Comparison of ENCODE assay signal across 12 cellular contexts in the genomic region with DNA sequence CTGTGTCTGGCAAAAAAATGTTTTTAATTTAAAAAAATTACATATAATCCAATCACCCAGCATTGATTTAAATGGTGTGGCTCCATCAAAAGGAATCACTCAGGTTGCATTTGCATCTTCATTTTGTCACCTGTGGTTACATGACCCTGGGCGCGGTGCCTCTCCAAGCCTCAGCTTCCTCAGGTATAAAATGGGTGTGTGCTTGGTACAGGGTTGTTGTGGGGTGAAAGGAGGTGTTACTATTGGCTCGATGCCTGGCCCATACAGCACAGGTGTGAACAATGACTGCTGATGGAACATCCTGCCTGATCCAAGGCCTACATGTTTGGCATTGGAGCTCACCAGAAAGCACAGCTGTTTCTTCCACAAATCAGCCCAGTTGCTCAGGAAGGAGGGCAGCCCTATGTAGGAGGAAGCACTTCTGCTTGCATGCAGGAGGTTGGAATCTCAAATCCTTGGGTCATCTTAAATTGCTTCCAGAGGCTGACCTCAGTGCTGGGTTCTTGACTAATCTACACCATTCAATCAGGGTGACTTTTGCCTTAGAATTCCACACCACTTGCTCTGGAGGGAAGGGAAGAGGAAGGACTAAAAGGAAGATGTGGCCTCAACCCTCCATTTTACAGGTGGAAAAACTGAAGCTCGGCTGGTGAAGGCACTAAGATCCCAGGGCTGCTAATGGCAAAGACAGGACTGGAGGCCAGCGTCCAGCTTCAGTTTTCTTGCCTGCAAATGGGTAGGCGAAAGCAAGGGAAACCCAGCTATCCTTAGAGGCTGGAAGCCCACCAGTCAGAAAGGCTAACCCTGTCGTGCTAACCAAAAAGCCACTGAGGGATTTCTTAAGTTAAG. TPM values are rescaled to one million over a fixed set of nuclear protein-coding genes. Genes with fewer than 3 reads are reported as not detected.
A peak's percentile ranks its signal among the peaks of the same experiment; 100 is the strongest.
DNase-seq lines count a peak whose midpoint lies in the region; ATAC-seq, FAIRE-seq and TF ChIP-seq lines count a peak whose summit lies in the region.
"Had no signal": no experiment of that assay in that cellular context is flagged by ENCODE, and none has a peak within 500 bp of the region (broad histone marks: within the 10 kb centered on the region; RNA-seq: fewer than 3 reads in every experiment).

No MANE protein-coding gene starts in this region.

- H3K9ac ChIP-seq in HUES6 (ENCODE audit: low read length), result peak overlapping the region; percentile 22

- no peaks in the 10 kb centered on the region for H3K27me3 ChIP-seq in HUES6 (ENCODE audit: control insufficient read depth, insufficient read depth, low read length)

- no peak for TF ChIP-seq CTCF in Calu3 (IDR thresholded peaks at IDR 0.05; ENCODE audit: unreplicated experiment)
- no peak for TF ChIP-seq CTCF in D721Med (IDR thresholded peaks at IDR 0.05; ENCODE audit: insufficient read depth, missing control alignments)

- H3K4me1 ChIP-seq in HUES6 (ENCODE audit: control insufficient read depth, insufficient read depth, low read length), result peaks cover 30% of the 10 kb centered on the region

- no peak for FAIRE-seq in D721Med (lab: Jason Lieb, UNC)

- H3K4me3 Mint-ChIP-seq in Calu3 (ENCODE audit: low read depth, unreplicated experiment), result no peak overlapping the region
- no peak overlapping the region for H3K4me3 Mint-ChIP-seq in activated naive CD8-positive, alpha-beta T cell treated with anti-CD3 and anti-CD28 coated beads for 36 hours
- H3K4me3 Mint-ChIP-seq in naive B cell, result peak overlapping the region; percentile 48 to 89 (median 76)

- H3K36me3 ChIP-seq in HUES6 (ENCODE audit: control insufficient read depth, insufficient read depth, low read length), result no peaks in the 10 kb centered on the region

- intact Hi-C loops in Calu3 (cut with micrococcal nuclease; ENCODE audit: unreplicated experiment), result no loop called here

- H3K27ac ChIP-seq in HUES6 (ENCODE audit: low read depth, low read length), result no peak overlapping the region

- no peak for DNase-seq in Calu3
- DNase-seq in activated naive CD8-positive, alpha-beta T cell treated with anti-CD3 and anti-CD28 coated beads for 36 hours, result no peak
- no peak for DNase-seq in naive B cell
- no peak for DNase-seq in glomerular visceral epithelial cell (ENCODE audit: extremely low spot score)
- no peak for DNase-seq in D721Med (ENCODE audit: insufficient read length, low spot score)
- DNase-seq in GOT3 (lab: John Stamatoyannopoulos, UW), result no peak
- DNase-seq: activated naive CD4-positive, alpha-beta T cell treated with anti-CD3 and anti-CD28 coated beads, Interleukin-2, amount 50 U/mL, for 16 hours; effector memory CD4-positive, alpha-beta T cell; naive thymus-derived CD4-positive, alpha-beta T cell; NCI-H1436 had no signal

- H3K27me3 Mint-ChIP-seq in Calu3 (ENCODE audit: unreplicated experiment) (no peaks in the 10 kb centered on the region), naive B cell (no peaks in the 10 kb centered on the region)
- peaks cover 12% of the 10 kb centered on the region for H3K27me3 Mint-ChIP-seq in activated naive CD8-positive, alpha-beta T cell treated with anti-CD3 and anti-CD28 coated beads for 36 hours

- H3K36me3 Mint-ChIP-seq in Calu3 (ENCODE audit: insufficient read depth, unreplicated experiment) (peaks cover 17% of the 10 kb centered on the region), naive B cell (no peaks in the 10 kb centered on the region)
- H3K36me3 Mint-ChIP-seq in activated naive CD8-positive, alpha-beta T cell treated with anti-CD3 and anti-CD28 coated beads for 36 hours, result no peaks in the 10 kb centered on the region

- peak overlapping the region; percentile 71 for H3K27ac Mint-ChIP-seq in Calu3 (ENCODE audit: unreplicated experiment)
- H3K27ac Mint-ChIP-seq in activated naive CD8-positive, alpha-beta T cell treated with anti-CD3 and anti-CD28 coated beads for 36 hours, result peak overlapping the region; percentile 85
- peak overlapping the region; percentile 91 to 100 (median 99) for H3K27ac Mint-ChIP-seq in naive B cell

- H3K9me3 ChIP-seq in HUES6 (ENCODE audit: control insufficient read depth, insufficient read depth, low read depth, low read length), result no peaks in the 10 kb centered on the region

- peaks cover 5% of the 10 kb centered on the region for H3K9me3 Mint-ChIP-seq in Calu3 (ENCODE audit: low read depth, unreplicated experiment)
- H3K9me3 Mint-ChIP-seq in activated naive CD8-positive, alpha-beta T cell treated with anti-CD3 and anti-CD28 coated beads for 36 hours, result no peaks in the 10 kb centered on the region
- no peaks in the 10 kb centered on the region for H3K9me3 Mint-ChIP-seq in naive B cell

- H3K4me3 ChIP-seq in HUES6 (ENCODE audit: low read depth, low read length), result no peak overlapping the region

- H3K4me1 Mint-ChIP-seq in Calu3 (ENCODE audit: low read depth, unreplicated experiment), result peaks cover 58% of the 10 kb centered on the region
- peaks cover 55% of the 10 kb centered on the region for H3K4me1 Mint-ChIP-seq in activated naive CD8-positive, alpha-beta T cell treated with anti-CD3 and anti-CD28 coated beads for 36 hours
- H3K4me1 Mint-ChIP-seq in naive B cell, result peaks cover 58 to 89% (median 70%) of the 10 kb centered on the region in 3 donors

- BruUV-seq in Calu3 (replicated peaks; lab: Mats Ljungman, UMichigan), result no TSS peak

- CTCF ChIA-PET in Calu3 (lab: Charles Lee), result interaction anchor here (1.0 kb wide), 1 partner anchor 17 kb away, joined by 4 read pairs; no protein-coding TSS in a partner anchor

- no peak for ATAC-seq in naive B cell (ENCODE audit: low read depth in 2 of 2)
- ATAC-seq in GM19035 (IDR thresholded peaks at IDR 0.05; ENCODE audit: unreplicated experiment), result no peak

RNA-seq across cellular contexts. Expression of a gene that starts 31.7 kb away (rescaled TPM):
- total RNA-seq in Calu3 (2022), result 62.2 and 71.9 TPM in 2 replicates
- total RNA-seq in activated naive CD8-positive, alpha-beta T cell treated with anti-CD3 and anti-CD28 coated beads for 36 hours, result 100 to 1,000 TPM; 292 to 294 TPM
- polyA plus RNA-seq in naive B cell (ENCODE audit: low read depth in 6 of 6), result 1 to 10 TPM; 1.8 to 6.4 (median 3.3) TPM

Comparison
In these comparisons a context has a peak if more than half of its experiments do, and no peak if none do; other contexts are left out.
1. H3K4me3 Mint-ChIP-seq: peak in naive B cell (8 of 8); none in Calu3 (single experiment) and activated naive CD8-positive, alpha-beta T cell treated with anti-CD3 and anti-CD28 coated beads for 36 hours (single experiment).
2. Peak in every context shown above with its lines, with median percentiles within 50 percentile points of each other: H3K27ac Mint-ChIP-seq.